6 cellular contexts compared by ENCODE assay signal in genomic region chr2:86533589-86533988, GRCh38.
"Had no signal": no experiment of that assay in that cellular context is flagged by ENCODE, and none has a peak within 500 bp of the region (broad histone marks: within the 10 kb centered on the region; RNA-seq: fewer than 3 reads in every experiment).

No MANE protein-coding gene starts in this region.

- H2AFZ ChIP-seq: GM23338 had no signal

- H3K4me2 ChIP-seq: GM23338 had no signal

- H3K27ac Mint-ChIP-seq: GM23338, H9, IgD-negative memory B cell had no signal

- ATAC-seq: GM23338 had no signal

- H3K4me1 Mint-ChIP-seq: GM23338, H9 had no signal

- H3K27me3 Mint-ChIP-seq: IgD-negative memory B cell had no signal

- DNase-seq: H9, HCEC 1CT, KBM-7 had no signal

- H3K4me3 ChIP-seq: GM23338 had no signal

- FAIRE-seq: H1 had no signal

- H3K4me3 Mint-ChIP-seq: GM23338, H9 had no signal
